In the genomic region with DNA sequence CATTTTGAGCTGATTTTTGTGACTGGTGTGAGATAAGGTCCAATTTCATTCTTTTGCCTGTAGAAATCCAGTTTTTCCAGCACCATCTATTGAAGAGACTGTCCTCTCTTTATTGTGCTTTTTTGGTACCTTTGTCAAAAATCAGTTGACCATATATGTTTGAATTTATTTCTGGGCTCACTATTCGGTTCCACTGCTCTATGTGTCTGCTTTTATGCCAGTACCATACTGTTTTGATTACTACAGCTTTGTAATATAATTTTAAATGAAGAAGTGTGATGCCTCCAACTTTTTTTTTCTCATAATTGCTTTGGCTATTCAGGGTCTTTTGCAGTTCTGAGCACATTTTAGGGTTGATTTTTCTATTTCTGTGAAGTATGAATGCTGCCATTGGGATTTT, we compare ENCODE assay signal across 20 cellular contexts.
DNase-seq lines count a peak whose midpoint lies in the region; ATAC-seq, FAIRE-seq and TF ChIP-seq lines count a peak whose summit lies in the region.
"Had no signal": no experiment of that assay in that cellular context is flagged by ENCODE, and none has a peak within 500 bp of the region (broad histone marks: within the 10 kb centered on the region; RNA-seq: fewer than 3 reads in every experiment).

No MANE protein-coding gene starts in this region.

- WGBS in A549 (ENCODE audit: missing lambda C conversion rate), result 13% methylated on average over 1 of the region's 1 CpG
- WGBS in spleen, 5 donors, result 55 to 90% (median 77%) methylated on average over 1 of the region's 1 CpG

- H3K27me3 ChIP-seq in HCT116 (ENCODE audit: insufficient read depth, low read length) (no peaks in the 10 kb centered on the region), spleen (replicated peaks in 1 of 7) (peaks cover 0 to 6% (median 0%) of the 10 kb centered on the region in 7 donors)
- H3K27me3 ChIP-seq: BLaER1 treated with 17β-estradiol and CSF1 and Interleukin-3, amounts not matched to agents 10 nM and 100 nM had no signal

- no peaks in the 10 kb centered on the region for H3K9me2 ChIP-seq in HCT116 (ENCODE audit: insufficient read depth)

- H3K27me3 Mint-ChIP-seq in WTC11 (ENCODE audit: low read depth), result 0 out of 2 replicates have a peak, but pooled peaks cover 3% of the 10 kb centered on the region

- TF ChIP-seq RAD21 in A549 (conservative IDR thresholded peaks at IDR 0.05 in 1 of 2, IDR thresholded peaks at IDR 0.05 in 1 of 2) (no peak), HCT116 (IDR thresholded peaks at IDR 0.05; ENCODE audit: low read depth) (no peak)

- H3K36me3 Mint-ChIP-seq in WTC11, result peaks cover 13% of the 10 kb centered on the region; the same call in 1 of the 2 replicates
- H3K36me3 Mint-ChIP-seq: CD8-positive, alpha-beta T cell had no signal

- no peaks in the 10 kb centered on the region for H4K20me1 ChIP-seq in HCT116 (ENCODE audit: insufficient read depth)
- H4K20me1 ChIP-seq: BLaER1 treated with 17β-estradiol and CSF1 and Interleukin-3, amounts not matched to agents 10 nM and 100 nM had no signal

- ATAC-seq in A549 (no peak), HCT116 (no peak), WTC11 (no peak), GM21526 (IDR thresholded peaks at IDR 0.05; ENCODE audit: low FRiP score, unreplicated experiment) (no peak), HG03432 (IDR thresholded peaks at IDR 0.05; ENCODE audit: unreplicated experiment) (no peak)
- ATAC-seq: CD8-positive, alpha-beta T cell had no signal

- no peak for TF ChIP-seq EP300 in A549 (IDR thresholded peaks at IDR 0.05)

- TF ChIP-seq POLR2A in A549 (IDR thresholded peaks at IDR 0.05; ENCODE audit: low read length) (no peak), HCT116 (IDR thresholded peaks at IDR 0.05; ENCODE audit: borderline replicate concordance, extremely low read depth, insufficient read depth, insufficient read length) (no peak), spleen (IDR thresholded peaks at IDR 0.05) (no peak)

- intact Hi-C loops in HCT116 (cut with micrococcal nuclease) (no loop called here), spleen (cut with DNase I; ENCODE audit: low total_unique reads) (no loop called here)

- RAD21 ChIA-PET in HCT116 (lab: Charles Lee; ENCODE audit: low non-redundant PET in 1 of 2, low total read pairs in 2 of 2, uncharacterized antibody in 2 of 2, unreplicated experiment in 2 of 2), result no interaction called here

- no peak overlapping the region for H3K27ac Mint-ChIP-seq in WTC11
- H3K27ac Mint-ChIP-seq: B cell; CD4-positive, alpha-beta T cell; CD8-positive, alpha-beta T cell had no signal

- H3K4me3 Mint-ChIP-seq in WTC11, result no peak overlapping the region
- H3K4me3 Mint-ChIP-seq: B cell; CD4-positive, alpha-beta T cell; CD8-positive, alpha-beta T cell had no signal

- H3K4me2 ChIP-seq in A549, result no peak overlapping the region
- H3K4me2 ChIP-seq in HCT116 (ENCODE audit: low read length), result no peak overlapping the region
- H3K4me2 ChIP-seq: BLaER1 treated with 17β-estradiol and CSF1 and Interleukin-3, amounts not matched to agents 10 nM and 100 nM had no signal

- CTCF ChIA-PET in A549 (lab: Yijun Ruan, JAX), result interaction anchor here (1.3 to 1.5 kb wide), 3 partner anchors 11 to 325 kb away, joined by 3 to 4 read pairs (median 3); no protein-coding TSS in a partner anchor
- CTCF ChIA-PET in HCT116 (lab: Charles Lee), result no interaction called here
- CTCF ChIA-PET in WTC11 (lab: Charles Lee), result interaction anchor here (0.9 kb wide), 1 partner anchor 27 kb away, joined by 4 read pairs; no protein-coding TSS in a partner anchor

- TF ChIP-seq CTCF in A549 (IDR thresholded peaks at IDR 0.05) (no peak), HCT116 (IDR thresholded peaks at IDR 0.05 in 2 of 3, conservative IDR thresholded peaks at IDR 0.05 in 1 of 3; ENCODE audit: borderline replicate concordance in 1 of 3, insufficient read depth in 1 of 3, low read depth in 2 of 3, low read length in 2 of 3) (no peak), WTC11 (IDR thresholded peaks at IDR 0.05) (no peak), spleen (IDR thresholded peaks at IDR 0.05 in 8 of 11, conservative IDR thresholded peaks at IDR 0.05 in 3 of 11) (no peak)

- FAIRE-seq in A549 (lab: Jason Lieb, UNC), result no peak
- FAIRE-seq: A204.1, G401.6, GM12891 had no signal

- no TSS peak for BruUV-seq in HCT116 (replicated peaks; lab: Mats Ljungman, UMichigan)

- H3K9me3 Mint-ChIP-seq in WTC11, result peaks cover 21% of the 10 kb centered on the region
- H3K9me3 Mint-ChIP-seq: CD4-positive, alpha-beta T cell; CD8-positive, alpha-beta T cell had no signal

- H3K4me1 ChIP-seq in A549 (no peaks in the 10 kb centered on the region), HCT116 (ENCODE audit: control insufficient read depth in 1 of 2, insufficient read depth in 2 of 2, low read length in 2 of 2) (no peaks in the 10 kb centered on the region), spleen (no peaks in the 10 kb centered on the region)
- H3K4me1 ChIP-seq: BLaER1 treated with 17β-estradiol and CSF1 and Interleukin-3, amounts not matched to agents 10 nM and 100 nM; Caco-2 had no signal

- H3K27ac ChIP-seq in A549, result no peak overlapping the region
- H3K27ac ChIP-seq in HCT116 (ENCODE audit: low read depth, low read length), result no peak overlapping the region
- no peak overlapping the region for H3K27ac ChIP-seq in spleen
- H3K27ac ChIP-seq: BLaER1 treated with 17β-estradiol and CSF1 and Interleukin-3, amounts not matched to agents 10 nM and 100 nM; C4-2B had no signal

- DNase-seq in A549 (ENCODE audit: low read depth in 1 of 2, low spot score in 1 of 2) (no peak), HCT116 (ENCODE audit: low read depth, low spot score) (no peak), WTC11 (ENCODE audit: low spot score) (no peak), spleen (no peak)
- DNase-seq: 8988T; AML-193; Caco-2; Calu3; CD4-positive, alpha-beta T cell; CD8-positive, alpha-beta T cell; DMS79 treated with DMSO at 0.1 percent for 48 hours; GF-D8 had no signal

- peaks cover 14% of the 10 kb centered on the region for H3K4me1 Mint-ChIP-seq in WTC11
- H3K4me1 Mint-ChIP-seq: B cell had no signal

- H3K9ac ChIP-seq in HCT116 (ENCODE audit: low read length), result no peak overlapping the region
- H3K9ac ChIP-seq: BLaER1 treated with 17β-estradiol and CSF1 and Interleukin-3, amounts not matched to agents 10 nM and 100 nM had no signal

- H3K9me3 ChIP-seq in A549, result peaks cover 20% of the 10 kb centered on the region; the same call in 2 of the 3 replicates
- H3K9me3 ChIP-seq in HCT116 (ENCODE audit: control insufficient read depth in 1 of 2, insufficient read depth in 1 of 2, low read depth in 1 of 2, low read length in 2 of 2), result peaks cover 0 to 4% of the 10 kb centered on the region in 2 experiments; a peak in 1 of 4 replicates
- peaks cover 0 to 19% (median 7%) of the 10 kb centered on the region in 8 donors for H3K9me3 ChIP-seq in spleen

- H3K36me3 ChIP-seq in HCT116 (ENCODE audit: control insufficient read depth in 1 of 2, insufficient read depth in 2 of 2, low read length in 2 of 2) (no peaks in the 10 kb centered on the region), spleen (no peaks in the 10 kb centered on the region)
- H3K36me3 ChIP-seq: BLaER1 treated with 17β-estradiol and CSF1 and Interleukin-3, amounts not matched to agents 10 nM and 100 nM had no signal

- POLR2A ChIA-PET in A549 (lab: Yijun Ruan, JAX), result no interaction called here
- POLR2A ChIA-PET in HCT116 (lab: Charles Lee), result no interaction called here
- POLR2A ChIA-PET in WTC11 (lab: Charles Lee), result no interaction called here

- H3K79me2 ChIP-seq in HCT116 (ENCODE audit: insufficient read depth, low read length), result no peaks in the 10 kb centered on the region

- H3K4me3 ChIP-seq in A549 (no peak overlapping the region), HCT116 (replicated peaks in 1 of 2; ENCODE audit: low read depth in 1 of 2, low read length in 2 of 2) (no peak overlapping the region), spleen (no peak overlapping the region)
- H3K4me3 ChIP-seq: BLaER1 treated with 17β-estradiol and CSF1 and Interleukin-3, amounts not matched to agents 10 nM and 100 nM had no signal

- no peak overlapping the region for H2AFZ ChIP-seq in HCT116 (ENCODE audit: low read depth, low read length, poor library complexity, severe bottlenecking)

TF ChIP-seq in A549, 52 proteins besides CTCF, POLR2A, EP300 and RAD21 (continues in another document):
- TF ChIP-seq, protein P1, sequence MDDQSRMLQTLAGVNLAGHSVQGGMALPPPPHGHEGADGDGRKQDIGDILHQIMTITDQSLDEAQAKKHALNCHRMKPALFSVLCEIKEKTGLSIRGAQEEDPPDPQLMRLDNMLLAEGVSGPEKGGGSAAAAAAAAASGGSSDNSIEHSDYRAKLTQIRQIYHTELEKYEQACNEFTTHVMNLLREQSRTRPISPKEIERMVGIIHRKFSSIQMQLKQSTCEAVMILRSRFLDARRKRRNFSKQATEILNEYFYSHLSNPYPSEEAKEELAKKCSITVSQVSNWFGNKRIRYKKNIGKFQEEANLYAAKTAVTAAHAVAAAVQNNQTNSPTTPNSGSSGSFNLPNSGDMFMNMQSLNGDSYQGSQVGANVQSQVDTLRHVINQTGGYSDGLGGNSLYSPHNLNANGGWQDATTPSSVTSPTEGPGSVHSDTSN (IDR thresholded peaks at IDR 0.05), result no peak
- TF ChIP-seq ESRRA (IDR thresholded peaks at IDR 0.05; ENCODE audit: borderline replicate concordance, low read length), result no peak
- TF ChIP-seq HOXB5 (CRISPR knock-in tag; IDR thresholded peaks at IDR 0.05), result no peak

TF ChIP-seq in HCT116, 20 proteins besides CTCF, POLR2A, EP300 and RAD21 (continues in another document):
- TF ChIP-seq ZNF274 (IDR thresholded peaks at IDR 0.05; ENCODE audit: low read depth, low read length) (no peak), CBX3 (IDR thresholded peaks at IDR 0.05; ENCODE audit: low read depth) (peak; percentile 61; the same call in 1 of the 2 replicates)

TF ChIP-seq in WTC11, 78 proteins besides CTCF, POLR2A, EP300 and RAD21 (continues in another document):
- 0 out of 2 replicates have a peak, but pooled peaks have one; percentile 58 for TF ChIP-seq GTF2I (CRISPR knock-in tag; conservative IDR thresholded peaks at IDR 0.05)
